9 cellular contexts compared by ENCODE assay signal in genomic region chr2:64331430-64331700, GRCh38.
DNase-seq lines count a peak whose midpoint lies in the region; ATAC-seq and TF ChIP-seq lines count a peak whose summit lies in the region.
"Had no signal": no experiment of that assay in that cellular context is flagged by ENCODE, and none has a peak within 500 bp of the region (broad histone marks: within the 10 kb centered on the region; RNA-seq: fewer than 3 reads in every experiment).

No MANE protein-coding gene starts in this region.

- no peaks in the 10 kb centered on the region for H4K20me1 ChIP-seq in OCI-LY7 (ENCODE audit: insufficient read depth, low read length)

- H2AFZ ChIP-seq in OCI-LY7 (ENCODE audit: low read length) (peak overlapping the region; percentile 72; the same call in 1 of the 2 replicates), trophoblast cell (ENCODE audit: insufficient read depth, low read length, poor library complexity) (no peak overlapping the region)

- no CpG with 5 or more reads among the region's 4 CpGs for WGBS in trophoblast cell (ENCODE audit: extremely low coverage, insufficient coverage, insufficient read length)

- H4K12ac ChIP-seq in trophoblast cell (ENCODE audit: low read depth, low read length), result no peak overlapping the region

- H3K14ac ChIP-seq in trophoblast cell (ENCODE audit: low read length), result no peak overlapping the region

- H2BK5ac ChIP-seq in trophoblast cell (ENCODE audit: low read depth, low read length, poor library complexity), result no peak overlapping the region

- H3K9ac ChIP-seq in iPS-18a (ENCODE audit: low read length) (no peak overlapping the region), trophoblast cell (ENCODE audit: low read length) (no peak overlapping the region)

- no peak for ATAC-seq in GM18520 (IDR thresholded peaks at IDR 0.05; ENCODE audit: unreplicated experiment)

- H3K4ac ChIP-seq in trophoblast cell (ENCODE audit: low read depth, low read length), result no peak overlapping the region

- H3K79me1 ChIP-seq in trophoblast cell (ENCODE audit: low read length), result no peaks in the 10 kb centered on the region

- no peak overlapping the region for H3K4me3 ChIP-seq in OCI-LY7 (ENCODE audit: low read depth, low read length, poor library complexity, severe bottlenecking)
- peak overlapping the region; percentile 39 for H3K4me3 ChIP-seq in iPS-18a (ENCODE audit: low read length)
- H3K4me3 ChIP-seq in trophoblast cell (ENCODE audit: low read depth, low read length), result no peak overlapping the region
- no peak overlapping the region for H3K4me3 ChIP-seq in foreskin fibroblast (ENCODE audit: low read depth in 1 of 2, low read length in 2 of 2)

- no peak overlapping the region for H4K8ac ChIP-seq in trophoblast cell (ENCODE audit: low read depth, low read length)

- H3K4me1 ChIP-seq in OCI-LY7 (ENCODE audit: insufficient read depth, low read length, poor library complexity, severe bottlenecking) (peaks cover 49% of the 10 kb centered on the region), iPS-18a (ENCODE audit: control insufficient read depth, low read depth, low read length) (peaks cover 19% of the 10 kb centered on the region), trophoblast cell (ENCODE audit: control insufficient read depth in 1 of 2, insufficient read depth in 2 of 2, low read length in 2 of 2) (peaks cover 0 to 4% of the 10 kb centered on the region in 2 experiments)

- no peak overlapping the region for H3K18ac ChIP-seq in trophoblast cell (ENCODE audit: low read length)

- H3K9me3 ChIP-seq in OCI-LY7 (ENCODE audit: low read length) (no peaks in the 10 kb centered on the region), iPS-18a (ENCODE audit: control insufficient read depth, low read depth, low read length) (no peaks in the 10 kb centered on the region), trophoblast cell (ENCODE audit: insufficient read depth, low read depth, low read length) (no peaks in the 10 kb centered on the region)
- H3K9me3 ChIP-seq: neutrophil had no signal

- CTCF ChIA-PET in OCI-LY7 (lab: Charles Lee; ENCODE audit: unreplicated experiment), result interaction anchor here (0.6 to 1.4 kb wide), 9 partner anchors 30 to 283 kb away, joined by 3 to 7 read pairs (median 3); no protein-coding TSS in a partner anchor

- H3K36me3 ChIP-seq in OCI-LY7 (ENCODE audit: insufficient read depth, low read length), result no peaks in the 10 kb centered on the region
- H3K36me3 ChIP-seq in iPS-18a (ENCODE audit: control insufficient read depth, low read depth, low read length), result no peaks in the 10 kb centered on the region
- H3K36me3 ChIP-seq in trophoblast cell (ENCODE audit: control insufficient read depth in 1 of 2, insufficient read depth in 2 of 2, low read length in 2 of 2), result no peaks in the 10 kb centered on the region
- H3K36me3 ChIP-seq: neutrophil had no signal

- no peak overlapping the region for H2BK12ac ChIP-seq in trophoblast cell (ENCODE audit: low read length)

- H4K91ac ChIP-seq in trophoblast cell (ENCODE audit: low read depth, low read length), result no peak overlapping the region

- H2AK5ac ChIP-seq in trophoblast cell (ENCODE audit: low read length), result no peak overlapping the region

- H3K23ac ChIP-seq in trophoblast cell (ENCODE audit: low read length), result no peak overlapping the region

- H3K9me2 ChIP-seq in OCI-LY7 (ENCODE audit: insufficient read depth, low read length), result no peaks in the 10 kb centered on the region

- H3K79me2 ChIP-seq in OCI-LY7 (ENCODE audit: insufficient read depth, low read depth, low read length), result no peaks in the 10 kb centered on the region
- H3K79me2 ChIP-seq in trophoblast cell (ENCODE audit: control insufficient read depth, insufficient read depth, low read length, poor library complexity), result no peaks in the 10 kb centered on the region

- H3K4me2 ChIP-seq in OCI-LY7 (ENCODE audit: low read length) (no peak overlapping the region), trophoblast cell (ENCODE audit: low read length) (peak overlapping the region; percentile 48)

- no peak for TF ChIP-seq CTCF in OCI-LY7 (conservative IDR thresholded peaks at IDR 0.05; ENCODE audit: low read length)
- no peak for TF ChIP-seq CTCF in foreskin fibroblast (IDR thresholded peaks at IDR 0.05; ENCODE audit: low read depth, low read length)

- intact Hi-C loops in OCI-LY7 (cut with micrococcal nuclease; ENCODE audit: unreplicated experiment), result loop anchor here (1.0 to 10.0 kb wide), 5 partner anchors 157 to 711 kb away; no protein-coding TSS in a partner anchor

- BruUV-seq in OCI-LY7 (replicated peaks; lab: Mats Ljungman, UMichigan), result no TSS peak

- H3K27ac ChIP-seq in OCI-LY7 (ENCODE audit: low read depth, low read length, poor library complexity, severe bottlenecking), result no peak overlapping the region
- no peak overlapping the region for H3K27ac ChIP-seq in iPS-18a (ENCODE audit: low read length)
- no peak overlapping the region for H3K27ac ChIP-seq in trophoblast cell (ENCODE audit: low read depth, low read length)
- H3K27ac ChIP-seq: neutrophil had no signal

- DNase-seq in COLO668 (lab: John Stamatoyannopoulos, UW; ENCODE audit: unreplicated experiment), result peak; percentile 44
- no peak for DNase-seq in OCI-LY7 (ENCODE audit: low spot score)
- DNase-seq in trophoblast cell, result no peak
- DNase-seq in SIG-M5 treated with dmso at 0.1 percent for 504 hours (lab: John Stamatoyannopoulos, UW; ENCODE audit: unreplicated experiment), result no peak
- DNase-seq in hypothalamus (lab: John Stamatoyannopoulos, UW), result no peak
- DNase-seq in foreskin fibroblast, result no peak

- H2BK120ac ChIP-seq in trophoblast cell (ENCODE audit: insufficient read depth, low read length, poor library complexity), result no peak overlapping the region

- no peaks in the 10 kb centered on the region for H3K27me3 ChIP-seq in iPS-18a (ENCODE audit: control insufficient read depth, insufficient read depth, low read length)
- no peaks in the 10 kb centered on the region for H3K27me3 ChIP-seq in trophoblast cell (ENCODE audit: insufficient read depth, low read length)
- H3K27me3 ChIP-seq: neutrophil had no signal

- POLR2A ChIA-PET in OCI-LY7 (lab: Charles Lee), result interaction anchor here (0.6 to 1.5 kb wide), 4 partner anchors 14 to 229 kb away, joined by 3 to 5 read pairs (median 3); no protein-coding TSS in a partner anchor
